In genomic region chr9:71793386-71794105, GRCh38 we compare ENCODE assay signal across 8 cellular contexts. TPM values are rescaled to one million over a fixed set of nuclear protein-coding genes. Genes with fewer than 3 reads are reported as not detected.
A peak's percentile ranks its signal among the peaks of the same experiment; 100 is the strongest.
DNase-seq lines count a peak whose midpoint lies in the region; ATAC-seq and TF ChIP-seq lines count a peak whose summit lies in the region.

No MANE protein-coding gene starts in this region.

- CTCF ChIA-PET in activated CD8-positive, alpha-beta T cell treated with anti-CD3 and anti-CD28 coated beads for 36 hours (lab: Charles Lee): interaction anchor here (0.6 to 7.9 kb wide), 6 partner anchors 11 to 245 kb away, joined by 3 to 60 read pairs (median 8); no protein-coding TSS in a partner anchor

- 66% methylated on average over 2 of the region's 2 CpGs for WGBS in right lobe of liver (ENCODE audit: insufficient coverage, low coverage, low lambda C conversion rate, missing lambda C conversion rate)

- ATAC-seq in HG02642 (IDR thresholded peaks at IDR 0.05; ENCODE audit: poor library complexity, unreplicated experiment) (peak; percentile 41), right lobe of liver (peak; percentile 73 to 95 (median 82)), GM19455 (IDR thresholded peaks at IDR 0.05; ENCODE audit: unreplicated experiment) (no peak)
- ATAC-seq in activated CD8-positive, alpha-beta T cell treated with anti-CD3 and anti-CD28 coated beads for 36 hours: no peak

- no peaks in the 10 kb centered on the region for H3K9me3 Mint-ChIP-seq in activated CD8-positive, alpha-beta T cell treated with anti-CD3 and anti-CD28 coated beads for 36 hours

- no peaks in the 10 kb centered on the region for H3K36me3 Mint-ChIP-seq in activated CD8-positive, alpha-beta T cell treated with anti-CD3 and anti-CD28 coated beads for 36 hours (ENCODE audit: low read depth)

- H3K27ac Mint-ChIP-seq in activated CD8-positive, alpha-beta T cell treated with anti-CD3 and anti-CD28 coated beads for 36 hours: peak overlapping the region; percentile 69

- no peak for TF ChIP-seq CTCF in activated CD8-positive, alpha-beta T cell treated with anti-CD3 and anti-CD28 coated beads for 36 hours (IDR thresholded peaks at IDR 0.05)
- TF ChIP-seq CTCF in right lobe of liver (IDR thresholded peaks at IDR 0.05): no peak

- no peak overlapping the region for H3K4me3 ChIP-seq in right lobe of liver

- peaks cover 61% of the 10 kb centered on the region for H3K4me1 Mint-ChIP-seq in activated CD8-positive, alpha-beta T cell treated with anti-CD3 and anti-CD28 coated beads for 36 hours (ENCODE audit: low read depth)

- H3K4me3 Mint-ChIP-seq in activated CD8-positive, alpha-beta T cell treated with anti-CD3 and anti-CD28 coated beads for 36 hours: no peak overlapping the region

- no peaks in the 10 kb centered on the region for H3K27me3 ChIP-seq in right lobe of liver

- TF ChIP-seq POLR2A in right lobe of liver (IDR thresholded peaks at IDR 0.05): no peak
- TF ChIP-seq POLR2A in erythroblast (IDR thresholded peaks at IDR 0.05; ENCODE audit: low read length): no peak

- intact Hi-C loops in activated CD8-positive, alpha-beta T cell treated with anti-CD3 and anti-CD28 coated beads for 36 hours (cut with micrococcal nuclease): no loop called here
- intact Hi-C loops in right lobe of liver (cut with DNase I): no loop called here

- no peaks in the 10 kb centered on the region for H3K27me3 Mint-ChIP-seq in activated CD8-positive, alpha-beta T cell treated with anti-CD3 and anti-CD28 coated beads for 36 hours

- no peaks in the 10 kb centered on the region for H3K36me3 ChIP-seq in right lobe of liver

- peak; percentile 95 for DNase-seq in EH (ENCODE audit: low read depth)
- no peak for DNase-seq in activated CD8-positive, alpha-beta T cell treated with anti-CD3 and anti-CD28 coated beads for 36 hours
- no peak for DNase-seq in right lobe of liver
- DNase-seq in NCI-H1436 treated with DMSO at 0.1 percent for 48 hours (lab: John Stamatoyannopoulos, UW): no peak
- no peak for DNase-seq in activated effector memory CD4-positive, alpha-beta T cell treated with anti-CD3 and anti-CD28 coated beads, Interleukin-2, amount 50 U/mL, for 16 hours
- DNase-seq in erythroblast (lab: John Stamatoyannopoulos, UW): no peak

- peaks cover 0 to 8% (median 0%) of the 10 kb centered on the region in 4 donors for H3K4me1 ChIP-seq in right lobe of liver

- no peaks in the 10 kb centered on the region for H3K9me3 ChIP-seq in right lobe of liver

- POLR2A ChIA-PET in activated CD8-positive, alpha-beta T cell treated with anti-CD3 and anti-CD28 coated beads for 36 hours (lab: Charles Lee): interaction anchor here (0.6 to 2.5 kb wide), 5 partner anchors 10 to 118 kb away, joined by 3 to 11 read pairs (median 4); partner anchors contain the start of genes ABHD17B and C9orf85

- peak overlapping the region in 1 of 3 donors; percentile 61 for H3K27ac ChIP-seq in right lobe of liver

RNA-seq across cellular contexts. Expression of gene CEMIP2, which starts 25.2 kb away (rescaled TPM):
- total RNA-seq in activated CD8-positive, alpha-beta T cell treated with anti-CD3 and anti-CD28 coated beads for 36 hours: 10 to 100 TPM; 58.7 to 63.5 TPM
- total RNA-seq in right lobe of liver: 10 to 100 TPM; 40.9 to 92.8 (median 56.5) TPM

Comparison
In these comparisons a context has a peak if more than half of its experiments do, and no peak if none do; other contexts are left out.
1. ATAC-seq: peak in HG02642 (single experiment) and right lobe of liver (4 of 4); none in activated CD8-positive, alpha-beta T cell treated with anti-CD3 and anti-CD28 coated beads for 36 hours (single experiment) and GM19455 (single experiment).